Comparison of ENCODE assay signal across 1 cellular context in the genomic region with DNA sequence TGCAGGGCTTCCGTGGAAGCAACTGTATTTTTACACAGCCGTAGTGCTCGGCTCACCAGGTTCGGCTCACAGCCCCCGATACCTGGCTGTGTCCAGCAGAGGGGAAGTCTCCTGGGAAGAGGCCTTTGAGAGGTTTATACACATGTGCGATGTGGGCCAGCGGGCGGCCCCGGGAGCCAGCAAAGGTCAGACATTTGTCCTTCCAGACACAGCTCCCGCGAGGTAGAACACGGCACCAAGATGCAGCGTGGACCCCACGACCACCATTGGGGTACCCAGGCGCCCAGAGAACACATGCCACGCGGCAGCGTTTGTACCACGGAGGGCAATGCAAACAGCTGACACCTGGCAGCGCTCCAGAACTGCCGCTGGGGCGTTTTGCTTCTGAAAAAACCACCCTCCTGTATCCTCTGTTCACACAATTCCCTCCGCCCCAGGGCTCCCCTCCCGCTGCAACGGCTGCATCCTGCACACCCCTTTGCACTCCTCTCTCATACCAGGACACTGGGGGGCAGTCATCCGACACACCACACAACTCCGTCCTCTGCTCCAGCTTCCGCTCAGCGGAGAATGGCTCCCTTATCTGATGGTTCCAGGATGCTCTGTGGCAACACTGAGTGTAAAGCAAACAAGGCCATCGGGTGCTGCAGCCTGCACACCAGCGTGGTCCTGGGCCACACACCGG.
TF ChIP-seq lines count a peak whose summit lies in the region.

No MANE protein-coding gene starts in this region.

TF ChIP-seq in HepG2, 621 proteins besides CTCF, POLR2A, EP300 and RAD21 (continued from another document and continues in another):
- TF ChIP-seq MAFG (CRISPR knock-in tag; IDR thresholded peaks at IDR 0.05) (no peak), GABPA (IDR thresholded peaks at IDR 0.05; ENCODE audit: low read depth, low read length) (no peak), GABPA (CRISPR knock-in tag; IDR thresholded peaks at IDR 0.05; ENCODE audit: low read depth) (peak; percentile 78), SPEN (CRISPR knock-in tag; IDR thresholded peaks at IDR 0.05; ENCODE audit: low read depth) (peak; percentile 75), ZNF816 (CRISPR knock-in tag; IDR thresholded peaks at IDR 0.05; ENCODE audit: borderline replicate concordance) (no peak), MTF2 (CRISPR knock-in tag; IDR thresholded peaks at IDR 0.05; ENCODE audit: borderline replicate concordance) (no peak; the same call in 1 of the 2 replicates), ZNF317 (CRISPR knock-in tag; IDR thresholded peaks at IDR 0.05) (no peak), CBX1 (IDR thresholded peaks at IDR 0.05; ENCODE audit: low read depth) (peak; percentile 86), ZNF772 (CRISPR knock-in tag; IDR thresholded peaks at IDR 0.05) (peak; percentile 96), MYC (CRISPR knock-in tag; IDR thresholded peaks at IDR 0.05; ENCODE audit: borderline replicate concordance) (peak; percentile 95), BHLHE40 (IDR thresholded peaks at IDR 0.05; ENCODE audit: low read length) (peak; percentile 78), IRF1 (CRISPR knock-in tag; IDR thresholded peaks at IDR 0.05; ENCODE audit: low read depth) (no peak), ZNF318 (CRISPR knock-in tag; IDR thresholded peaks at IDR 0.05) (no peak), GABPB1 (CRISPR knock-in tag; IDR thresholded peaks at IDR 0.05) (peak; percentile 86), HOXD1 (CRISPR knock-in tag; IDR thresholded peaks at IDR 0.05) (no peak), MIER3 (CRISPR knock-in tag; IDR thresholded peaks at IDR 0.05; ENCODE audit: borderline replicate concordance) (peak; percentile 96), ZNF230 (CRISPR knock-in tag; IDR thresholded peaks at IDR 0.05) (peak; percentile 98), CEBPB (IDR thresholded peaks at IDR 0.05; ENCODE audit: borderline replicate concordance, low read depth, low read length) (peak; percentile 97), NCOA5 (CRISPR knock-in tag; IDR thresholded peaks at IDR 0.05) (no peak), KMT2B (CRISPR knock-in tag; IDR thresholded peaks at IDR 0.05) (peak; percentile 66), ATM (IDR thresholded peaks at IDR 0.05; ENCODE audit: borderline replicate concordance) (no peak), RNF2 (conservative IDR thresholded peaks at IDR 0.05; ENCODE audit: low read depth) (peak; percentile 73; the same call in 1 of the 2 replicates), HOXA9 (CRISPR knock-in tag; IDR thresholded peaks at IDR 0.05; ENCODE audit: borderline replicate concordance) (peak; percentile 80; the same call in 1 of the 2 replicates), SMARCE1 (IDR thresholded peaks at IDR 0.05; ENCODE audit: borderline replicate concordance) (no peak), NAIF1 (CRISPR knock-in tag; IDR thresholded peaks at IDR 0.05; ENCODE audit: borderline replicate concordance) (no peak; the same call in 1 of the 2 replicates), MTF1 (CRISPR knock-in tag; IDR thresholded peaks at IDR 0.05) (no peak), NR3C1 (CRISPR knock-in tag; IDR thresholded peaks at IDR 0.05) (no peak), ZNF770 (CRISPR knock-in tag; IDR thresholded peaks at IDR 0.05) (no peak; the same call in 1 of the 2 replicates), SMAD3 (CRISPR knock-in tag; IDR thresholded peaks at IDR 0.05) (peak; percentile 95), XRCC5 (optimal IDR thresholded peaks at IDR 0.05; ENCODE audit: low read length) (peak; percentile 28), FOXK1 (CRISPR knock-in tag; IDR thresholded peaks at IDR 0.05; ENCODE audit: borderline replicate concordance, low read depth) (peak; percentile 67), TEAD3 (CRISPR knock-in tag; optimal IDR thresholded peaks at IDR 0.05; ENCODE audit: borderline replicate concordance) (peak; percentile 93), TAF1 (CRISPR knock-in tag; IDR thresholded peaks at IDR 0.05) (peak; percentile 48; the same call in 1 of the 2 replicates), JUNB (CRISPR knock-in tag; IDR thresholded peaks at IDR 0.05; ENCODE audit: borderline replicate concordance) (peak; percentile 84), ZNF780A (CRISPR knock-in tag; IDR thresholded peaks at IDR 0.05) (peak; percentile 94), PAWR (CRISPR knock-in tag; IDR thresholded peaks at IDR 0.05; ENCODE audit: borderline replicate concordance) (no peak), ZNF280B (CRISPR knock-in tag; IDR thresholded peaks at IDR 0.05; ENCODE audit: borderline replicate concordance) (peak; percentile 84), SYNCRIP (IDR thresholded peaks at IDR 0.05; ENCODE audit: insufficient read depth, low read depth, low read length) (no peak), RCOR2 (CRISPR knock-in tag; IDR thresholded peaks at IDR 0.05) (peak; percentile 96)
- TF ChIP-seq, protein P1, sequence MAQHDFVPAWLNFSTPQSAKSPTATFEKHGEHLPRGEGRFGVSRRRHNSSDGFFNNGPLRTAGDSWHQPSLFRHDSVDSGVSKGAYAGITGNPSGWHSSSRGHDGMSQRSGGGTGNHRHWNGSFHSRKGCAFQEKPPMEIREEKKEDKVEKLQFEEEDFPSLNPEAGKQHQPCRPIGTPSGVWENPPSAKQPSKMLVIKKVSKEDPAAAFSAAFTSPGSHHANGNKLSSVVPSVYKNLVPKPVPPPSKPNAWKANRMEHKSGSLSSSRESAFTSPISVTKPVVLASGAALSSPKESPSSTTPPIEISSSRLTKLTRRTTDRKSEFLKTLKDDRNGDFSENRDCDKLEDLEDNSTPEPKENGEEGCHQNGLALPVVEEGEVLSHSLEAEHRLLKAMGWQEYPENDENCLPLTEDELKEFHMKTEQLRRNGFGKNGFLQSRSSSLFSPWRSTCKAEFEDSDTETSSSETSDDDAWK (CRISPR knock-in tag; IDR thresholded peaks at IDR 0.05): no peak
- TF ChIP-seq, protein P2, sequence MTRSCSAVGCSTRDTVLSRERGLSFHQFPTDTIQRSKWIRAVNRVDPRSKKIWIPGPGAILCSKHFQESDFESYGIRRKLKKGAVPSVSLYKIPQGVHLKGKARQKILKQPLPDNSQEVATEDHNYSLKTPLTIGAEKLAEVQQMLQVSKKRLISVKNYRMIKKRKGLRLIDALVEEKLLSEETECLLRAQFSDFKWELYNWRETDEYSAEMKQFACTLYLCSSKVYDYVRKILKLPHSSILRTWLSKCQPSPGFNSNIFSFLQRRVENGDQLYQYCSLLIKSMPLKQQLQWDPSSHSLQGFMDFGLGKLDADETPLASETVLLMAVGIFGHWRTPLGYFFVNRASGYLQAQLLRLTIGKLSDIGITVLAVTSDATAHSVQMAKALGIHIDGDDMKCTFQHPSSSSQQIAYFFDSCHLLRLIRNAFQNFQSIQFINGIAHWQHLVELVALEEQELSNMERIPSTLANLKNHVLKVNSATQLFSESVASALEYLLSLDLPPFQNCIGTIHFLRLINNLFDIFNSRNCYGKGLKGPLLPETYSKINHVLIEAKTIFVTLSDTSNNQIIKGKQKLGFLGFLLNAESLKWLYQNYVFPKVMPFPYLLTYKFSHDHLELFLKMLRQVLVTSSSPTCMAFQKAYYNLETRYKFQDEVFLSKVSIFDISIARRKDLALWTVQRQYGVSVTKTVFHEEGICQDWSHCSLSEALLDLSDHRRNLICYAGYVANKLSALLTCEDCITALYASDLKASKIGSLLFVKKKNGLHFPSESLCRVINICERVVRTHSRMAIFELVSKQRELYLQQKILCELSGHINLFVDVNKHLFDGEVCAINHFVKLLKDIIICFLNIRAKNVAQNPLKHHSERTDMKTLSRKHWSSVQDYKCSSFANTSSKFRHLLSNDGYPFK (CRISPR knock-in tag; IDR thresholded peaks at IDR 0.05; ENCODE audit: borderline replicate concordance): no peak; the same call in none of the 2 replicates
- TF ChIP-seq, protein P3, sequence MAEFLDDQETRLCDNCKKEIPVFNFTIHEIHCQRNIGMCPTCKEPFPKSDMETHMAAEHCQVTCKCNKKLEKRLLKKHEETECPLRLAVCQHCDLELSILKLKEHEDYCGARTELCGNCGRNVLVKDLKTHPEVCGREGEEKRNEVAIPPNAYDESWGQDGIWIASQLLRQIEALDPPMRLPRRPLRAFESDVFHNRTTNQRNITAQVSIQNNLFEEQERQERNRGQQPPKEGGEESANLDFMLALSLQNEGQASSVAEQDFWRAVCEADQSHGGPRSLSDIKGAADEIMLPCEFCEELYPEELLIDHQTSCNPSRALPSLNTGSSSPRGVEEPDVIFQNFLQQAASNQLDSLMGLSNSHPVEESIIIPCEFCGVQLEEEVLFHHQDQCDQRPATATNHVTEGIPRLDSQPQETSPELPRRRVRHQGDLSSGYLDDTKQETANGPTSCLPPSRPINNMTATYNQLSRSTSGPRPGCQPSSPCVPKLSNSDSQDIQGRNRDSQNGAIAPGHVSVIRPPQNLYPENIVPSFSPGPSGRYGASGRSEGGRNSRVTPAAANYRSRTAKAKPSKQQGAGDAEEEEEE (CRISPR knock-in tag; IDR thresholded peaks at IDR 0.05; ENCODE audit: borderline replicate concordance): no peak
